In genomic region chr1:27099904-27100796, GRCh38 we compare ENCODE assay signal across 9 cellular contexts. TPM values are rescaled to one million over a fixed set of nuclear protein-coding genes. Genes with fewer than 3 reads are reported as not detected.
DNase-seq lines count a peak whose midpoint lies in the region; ATAC-seq and TF ChIP-seq lines count a peak whose summit lies in the region.
"Had no signal": no experiment of that assay in that cellular context is flagged by ENCODE, and none has a peak within 500 bp of the region (broad histone marks: within the 10 kb centered on the region; RNA-seq: fewer than 3 reads in every experiment).

No MANE protein-coding gene starts in this region.

- H3K27me3 Mint-ChIP-seq in endodermal cell (ENCODE audit: insufficient read depth): no peaks in the 10 kb centered on the region
- no peaks in the 10 kb centered on the region for H3K27me3 Mint-ChIP-seq in CD8-positive, alpha-beta T cell (ENCODE audit: low read depth)

- TF ChIP-seq EP300 in neural cell (conservative IDR thresholded peaks at IDR 0.05; ENCODE audit: poor library complexity, severe bottlenecking): no peak

- H3K36me3 ChIP-seq in endodermal cell (ENCODE audit: control insufficient read depth, insufficient read depth, low read length) (no peaks in the 10 kb centered on the region), neural cell (ENCODE audit: insufficient read depth, low read length) (no peaks in the 10 kb centered on the region)
- no peaks in the 10 kb centered on the region for H3K36me3 ChIP-seq in CD8-positive, alpha-beta T cell (ENCODE audit: insufficient read depth, low read length)

- peak; percentile 90 for DNase-seq in AG20443 (ENCODE audit: low spot score)
- DNase-seq in NCI-H226: peak; percentile 89
- DNase-seq in endodermal cell: no peak
- no peak for DNase-seq in globus pallidus (ENCODE audit: low spot score)
- no peak for DNase-seq in CD8-positive, alpha-beta T cell
- no peak for DNase-seq in RKO (ENCODE audit: low spot score)
- DNase-seq: stimulated activated naive CD4-positive, alpha-beta T cell had no signal

- no peaks in the 10 kb centered on the region for H3K9me3 Mint-ChIP-seq in endodermal cell
- H3K9me3 Mint-ChIP-seq in CD8-positive, alpha-beta T cell: no peaks in the 10 kb centered on the region

- peaks cover 8% of the 10 kb centered on the region for H3K4me1 Mint-ChIP-seq in endodermal cell
- H3K4me1 Mint-ChIP-seq in CD8-positive, alpha-beta T cell (ENCODE audit: low read depth): peaks cover 5% of the 10 kb centered on the region

- ATAC-seq in GM19023 (IDR thresholded peaks at IDR 0.05; ENCODE audit: unreplicated experiment): no peak
- ATAC-seq in CD8-positive, alpha-beta T cell: no peak

- intact Hi-C loops in CD8-positive, alpha-beta T cell (cut with DNase I, micrococcal nuclease): loop anchor here in 1 of 2 experiments (5.0 kb wide), 1 partner anchor 297 kb away; no protein-coding TSS in a partner anchor

- WGBS in endodermal cell (ENCODE audit: insufficient coverage in 1 of 2, insufficient read length in 1 of 2), 2 experiments: 86 to 87% methylated on average over 28 to 34 of the region's 34 CpGs

- H3K79me2 ChIP-seq in neural cell (replicated peaks; ENCODE audit: insufficient read depth, low read length): no peaks in the 10 kb centered on the region

- no peaks in the 10 kb centered on the region for H3K9me3 ChIP-seq in endodermal cell (ENCODE audit: control insufficient read depth, low read length)
- H3K9me3 ChIP-seq in neural cell (ENCODE audit: low read length): no peaks in the 10 kb centered on the region
- no peaks in the 10 kb centered on the region for H3K9me3 ChIP-seq in CD8-positive, alpha-beta T cell (ENCODE audit: low read length)

- H3K4me3 ChIP-seq in endodermal cell (ENCODE audit: low read length): no peak overlapping the region
- peak overlapping the region; percentile 46 for H3K4me3 ChIP-seq in neural cell (ENCODE audit: low read length)
- no peak overlapping the region for H3K4me3 ChIP-seq in CD8-positive, alpha-beta T cell (ENCODE audit: low read depth, low read length)

- TF ChIP-seq RAD21 in neural cell (conservative IDR thresholded peaks at IDR 0.05): no peak

- no peaks in the 10 kb centered on the region for H3K36me3 Mint-ChIP-seq in endodermal cell (ENCODE audit: low read depth)
- peaks cover 27% of the 10 kb centered on the region for H3K36me3 Mint-ChIP-seq in CD8-positive, alpha-beta T cell

- H2AFZ ChIP-seq in neural cell (ENCODE audit: low read depth, low read length): no peak overlapping the region

- H3K9ac ChIP-seq in endodermal cell (ENCODE audit: extremely low read depth, low read length, poor library complexity, severe bottlenecking) (no peak overlapping the region), neural cell (ENCODE audit: low read length) (peak overlapping the region; percentile 42)

- POLR2A ChIA-PET in CD8-positive, alpha-beta T cell (lab: Charles Lee): interaction anchor here (0.7 kb wide), 1 partner anchor 56 kb away, joined by 3 read pairs; no protein-coding TSS in a partner anchor

- H3K4me3 Mint-ChIP-seq in endodermal cell: no peak overlapping the region
- H3K4me3 Mint-ChIP-seq in CD8-positive, alpha-beta T cell: no peak overlapping the region

- H3K27ac Mint-ChIP-seq in endodermal cell: peak overlapping the region; percentile 13
- no peak overlapping the region for H3K27ac Mint-ChIP-seq in CD8-positive, alpha-beta T cell

- H3F3A ChIP-seq in neural cell (ENCODE audit: insufficient read depth, low read length, poor library complexity, severe bottlenecking): no peaks in the 10 kb centered on the region

- no peaks in the 10 kb centered on the region for H3K9me2 ChIP-seq in neural cell (ENCODE audit: insufficient read depth, low read length)

- no peak for TF ChIP-seq CTCF in endodermal cell (conservative IDR thresholded peaks at IDR 0.05)
- TF ChIP-seq CTCF in neural cell (IDR thresholded peaks at IDR 0.05; ENCODE audit: poor library complexity, severe bottlenecking): no peak
- TF ChIP-seq CTCF in CD8-positive, alpha-beta T cell (IDR thresholded peaks at IDR 0.05): no peak

- no peak overlapping the region for H3K4me2 ChIP-seq in neural cell (ENCODE audit: low read length)

- peaks cover 6% of the 10 kb centered on the region for H3K4me1 ChIP-seq in endodermal cell (ENCODE audit: control insufficient read depth, insufficient read depth, low read length)
- H3K4me1 ChIP-seq in CD8-positive, alpha-beta T cell (ENCODE audit: insufficient read depth, low read length): no peaks in the 10 kb centered on the region

- CTCF ChIA-PET in CD8-positive, alpha-beta T cell (lab: Charles Lee): interaction anchor here (0.8 to 19.1 kb wide), 11 partner anchors 12 to 297 kb away, joined by 3 to 303 read pairs (median 4); no protein-coding TSS in a partner anchor

- H3K27ac ChIP-seq in endodermal cell (ENCODE audit: low read depth, low read length): peak overlapping the region; percentile 85
- peak overlapping the region; percentile 25 for H3K27ac ChIP-seq in neural cell (ENCODE audit: low read length)
- H3K27ac ChIP-seq in CD8-positive, alpha-beta T cell (ENCODE audit: low read depth, low read length): no peak overlapping the region

- no peaks in the 10 kb centered on the region for H3K27me3 ChIP-seq in endodermal cell (ENCODE audit: control insufficient read depth, insufficient read depth, low read length, poor library complexity, severe bottlenecking)
- H3K27me3 ChIP-seq in neural cell (ENCODE audit: insufficient read depth, low read depth, low read length): no peaks in the 10 kb centered on the region
- no peaks in the 10 kb centered on the region for H3K27me3 ChIP-seq in CD8-positive, alpha-beta T cell (ENCODE audit: insufficient read depth, low read length)

- H4K20me1 ChIP-seq in neural cell (ENCODE audit: insufficient read depth): no peaks in the 10 kb centered on the region

TF ChIP-seq in neural cell, 6 proteins besides CTCF, POLR2A, EP300 and RAD21:
- TF ChIP-seq POLR2AphosphoS5 (IDR thresholded peaks at IDR 0.05) (no peak), TAF1 (IDR thresholded peaks at IDR 0.05; ENCODE audit: low read depth) (no peak), MXI1 (conservative IDR thresholded peaks at IDR 0.05; ENCODE audit: poor library complexity, severe bottlenecking) (no peak), EZH2 (IDR thresholded peaks at IDR 0.05; ENCODE audit: borderline replicate concordance, insufficient read depth, low read length, poor library complexity, severe bottlenecking) (no peak), SMC3 (conservative IDR thresholded peaks at IDR 0.05; ENCODE audit: poor library complexity) (no peak), REST (IDR thresholded peaks at IDR 0.05; ENCODE audit: borderline replicate concordance) (no peak)
TF ChIP-seq in neural cell: peak in this region for 0.

RNA-seq across cellular contexts. Expression of gene SLC9A1, which starts 54.8 kb away (rescaled TPM):
- total RNA-seq in endodermal cell: 10 to 100 TPM; 25.9 to 34.7 TPM
- 17.5 TPM for polyA plus RNA-seq in endodermal cell (2013, experiment 1 of 2)
- polyA plus RNA-seq in endodermal cell (2013, experiment 2 of 2): 18.6 TPM
- polyA plus RNA-seq in neural cell: 1.1 and 1.5 TPM in 2 replicates
- 2.2 and 2.4 TPM in 2 replicates for polyA minus RNA-seq in neural cell
- 10 to 100 TPM; 17.9 to 18.3 TPM for total RNA-seq in CD8-positive, alpha-beta T cell

Comparison
In these comparisons a context has a peak if more than half of its experiments do, and no peak if none do; other contexts are left out.
1. DNase-seq: peak in AG20443 (single experiment) and NCI-H226 (single experiment); none in endodermal cell (single experiment), globus pallidus (single experiment), CD8-positive, alpha-beta T cell (0 of 7) and RKO (single experiment).